8 cellular contexts compared by ENCODE assay signal in genomic region chr1:201648066-201648910, GRCh38.
A peak's percentile ranks its signal among the peaks of the same experiment; 100 is the strongest.
DNase-seq lines count a peak whose midpoint lies in the region; ATAC-seq lines count a peak whose summit lies in the region.

No MANE protein-coding gene starts in this region.

- no peaks in the 10 kb centered on the region for H3K4me1 ChIP-seq in SJCRH30

- peaks cover 31% of the 10 kb centered on the region for H3K36me3 ChIP-seq in SJCRH30

- no peaks in the 10 kb centered on the region for H3K9me3 ChIP-seq in SJCRH30 (replicated peaks)

- DNase-seq in NCI-H1417 (lab: John Stamatoyannopoulos, UW) (peak; percentile 57 to 90 (median 85)), NCI-H1417 treated with DMSO at 0.1 percent for 48 hours (lab: John Stamatoyannopoulos, UW) (no peak), NCI-H2171 treated with DMSO at 0.1 percent for 48 hours (lab: John Stamatoyannopoulos, UW) (peak; percentile 65), cerebellum (ENCODE audit: low spot score) (peak; percentile 38), kidney tubule cell (ENCODE audit: low spot score) (peak; percentile 47), substantia nigra (lab: John Stamatoyannopoulos, UW) (peak in 32 of 49 donors; percentile 10 to 71 (median 41)), SJCRH30 (no peak)

- H3K27me3 ChIP-seq in SJCRH30 = no peaks in the 10 kb centered on the region

- H3K4me3 ChIP-seq in SJCRH30 = no peak overlapping the region

- ATAC-seq in HG02623 (IDR thresholded peaks at IDR 0.05; ENCODE audit: unreplicated experiment) = no peak

- H3K27ac ChIP-seq in substantia nigra (ENCODE audit: low read depth, low read length, poor library complexity, severe bottlenecking) = peak overlapping the region; percentile 35
- H3K27ac ChIP-seq in SJCRH30 = no peak overlapping the region

Comparison
In these comparisons a context has a peak if more than half of its experiments do, and no peak if none do; other contexts are left out.
1. DNase-seq: peak in NCI-H1417 (3 of 3), NCI-H2171 treated with DMSO at 0.1 percent for 48 hours (single experiment), cerebellum (single experiment), kidney tubule cell (single experiment) and substantia nigra (32 of 49); none in NCI-H1417 treated with DMSO at 0.1 percent for 48 hours (single experiment) and SJCRH30 (0 of 2).